8 cellular contexts compared by ENCODE assay signal in the genomic region with DNA sequence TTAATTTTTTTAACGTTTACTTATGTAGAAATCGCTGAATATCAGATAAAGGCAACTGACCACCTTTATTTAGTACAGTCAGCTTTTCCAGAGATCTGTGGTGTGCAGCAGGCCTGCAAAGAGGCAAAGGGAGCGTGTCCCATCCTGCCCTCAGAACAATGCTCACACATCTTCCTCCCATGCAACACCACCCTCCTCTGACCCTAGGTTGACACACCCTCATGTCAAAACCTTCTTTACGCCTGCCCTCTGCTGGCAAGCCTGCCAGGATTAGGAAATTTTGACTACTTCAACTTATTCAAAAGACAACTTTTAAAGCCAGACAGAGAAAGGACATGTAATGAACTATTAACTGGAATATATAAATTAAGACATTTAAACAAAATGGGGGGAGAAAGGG.
DNase-seq lines count a peak whose midpoint lies in the region; ATAC-seq and TF ChIP-seq lines count a peak whose summit lies in the region.

No MANE protein-coding gene starts in this region.

- DNase-seq in CD1c-positive myeloid dendritic cell (ENCODE audit: extremely low spot score) = peak; percentile 73
- peak; percentile 57 for DNase-seq in OCI-M1 (lab: John Stamatoyannopoulos, UW)
- DNase-seq in prostate gland (ENCODE audit: low spot score) = peak; percentile 86
- no peak for DNase-seq in cortex of kidney (lab: John Stamatoyannopoulos, UW)

- H3K27me3 Mint-ChIP-seq in activated T-helper 17 cell treated with anti-CD3 and anti-CD28 coated beads, Interleukin-2, amount 50 U/mL, for 72 hours = no peaks in the 10 kb centered on the region

- H3K27ac Mint-ChIP-seq in activated T-helper 17 cell treated with anti-CD3 and anti-CD28 coated beads, Interleukin-2, amount 50 U/mL, for 72 hours = peak overlapping the region; percentile 20

- peaks cover 27% of the 10 kb centered on the region for H3K36me3 Mint-ChIP-seq in activated T-helper 17 cell treated with anti-CD3 and anti-CD28 coated beads, Interleukin-2, amount 50 U/mL, for 72 hours (ENCODE audit: low read depth)

- H3K4me1 Mint-ChIP-seq in activated T-helper 17 cell treated with anti-CD3 and anti-CD28 coated beads, Interleukin-2, amount 50 U/mL, for 72 hours = peaks cover 49% of the 10 kb centered on the region

- intact Hi-C loops in prostate gland (cut with DNase I) = loop anchor here (5.0 kb wide), 2 partner anchors 352 to 583 kb away; no protein-coding TSS in a partner anchor

- H3K36me3 ChIP-seq in HEK293 (ENCODE audit: control insufficient read depth in 2 of 2, insufficient read depth in 1 of 2, low read length in 2 of 2) (no peaks in the 10 kb centered on the region), gastroesophageal sphincter (no peaks in the 10 kb centered on the region), prostate gland (no peaks in the 10 kb centered on the region)

- ATAC-seq in activated T-helper 17 cell treated with anti-CD3 and anti-CD28 coated beads, Interleukin-2, amount 50 U/mL, for 72 hours (replicated peaks) = peak; percentile 44
- ATAC-seq in gastroesophageal sphincter (peak; percentile 40), HG02938 (IDR thresholded peaks at IDR 0.05; ENCODE audit: unreplicated experiment) (no peak)

- H3K27ac ChIP-seq in HEK293 (ENCODE audit: extremely low read depth, low read depth, low read length) (no peak overlapping the region), gastroesophageal sphincter (peak overlapping the region; percentile 78 to 98 (median 90)), prostate gland (peak overlapping the region; percentile 59 to 96)

- H3K4me3 ChIP-seq in HEK293 (ENCODE audit: low read depth, low read length) (no peak overlapping the region), gastroesophageal sphincter (no peak overlapping the region), prostate gland (no peak overlapping the region)

- H3K9me3 Mint-ChIP-seq in activated T-helper 17 cell treated with anti-CD3 and anti-CD28 coated beads, Interleukin-2, amount 50 U/mL, for 72 hours = no peaks in the 10 kb centered on the region

- POLR2A ChIA-PET in HEK293 (lab: Yijun Ruan, JAX) = no interaction called here

- H3K9me3 ChIP-seq in HEK293 (ENCODE audit: control insufficient read depth, insufficient read depth, low read depth, low read length) (no peaks in the 10 kb centered on the region), gastroesophageal sphincter (no peaks in the 10 kb centered on the region), prostate gland (no peaks in the 10 kb centered on the region)

- peak overlapping the region; percentile 18 for H3K4me3 Mint-ChIP-seq in activated T-helper 17 cell treated with anti-CD3 and anti-CD28 coated beads, Interleukin-2, amount 50 U/mL, for 72 hours

- no peaks in the 10 kb centered on the region for H3K4me1 ChIP-seq in HEK293 (ENCODE audit: control insufficient read depth, insufficient read depth, low read length)
- peaks cover 13 to 91% (median 36%) of the 10 kb centered on the region in 3 donors for H3K4me1 ChIP-seq in gastroesophageal sphincter
- H3K4me1 ChIP-seq in prostate gland (replicated peaks) = peaks cover 9% of the 10 kb centered on the region

- CTCF ChIA-PET in HEK293 (lab: Yijun Ruan, JAX) = interaction anchor here (0.6 to 2.0 kb wide), 6 partner anchors 9 to 518 kb away, joined by 3 to 6 read pairs (median 5); no protein-coding TSS in a partner anchor

- H3K27me3 ChIP-seq in gastroesophageal sphincter (no peaks in the 10 kb centered on the region), prostate gland (replicated peaks; ENCODE audit: insufficient read depth) (no peaks in the 10 kb centered on the region)

- TF ChIP-seq POLR2A in gastroesophageal sphincter (IDR thresholded peaks at IDR 0.05) = no peak
- no peak for TF ChIP-seq POLR2A in prostate gland (IDR thresholded peaks at IDR 0.05)

- peak; percentile 65; the same call in 1 of the 2 replicates for TF ChIP-seq CTCF in HEK293 (tag by site-specific recombination; IDR thresholded peaks at IDR 0.05)
- TF ChIP-seq CTCF in gastroesophageal sphincter (IDR thresholded peaks at IDR 0.05) = peak in 3 of 4 experiments; percentile 50 to 71 (median 57)
- TF ChIP-seq CTCF in prostate gland (IDR thresholded peaks at IDR 0.05) = peak; percentile 18 to 69 (median 58)

- no peak for TF ChIP-seq EP300 in gastroesophageal sphincter (IDR thresholded peaks at IDR 0.05)

- WGBS in gastroesophageal sphincter (ENCODE audit: low coverage in 1 of 2), 2 donors = 0 to 38% methylated on average over 2 to 3 of the region's 4 CpGs
- WGBS in prostate gland = 33% methylated on average over 4 of the region's 4 CpGs

TF ChIP-seq in HEK293, 187 proteins besides CTCF, POLR2A, EP300 and RAD21:
- TF ChIP-seq KLF10 (tag by site-specific recombination; IDR thresholded peaks at IDR 0.05) (peak; percentile 88), ZNF654 (tag by site-specific recombination; IDR thresholded peaks at IDR 0.05; ENCODE audit: low read depth) (peak; percentile 64), ZNF214 (tag by site-specific recombination; IDR thresholded peaks at IDR 0.05; ENCODE audit: borderline replicate concordance) (no peak), ZNF2 (tag by site-specific recombination; IDR thresholded peaks at IDR 0.05) (no peak), ZNF10 (tag by site-specific recombination; IDR thresholded peaks at IDR 0.05) (0 out of 2 replicates have a peak, but pooled peaks have one; percentile 39), ZNF341 (tag by site-specific recombination; IDR thresholded peaks at IDR 0.05; ENCODE audit: low read depth) (peak; percentile 22; the same call in 1 of the 2 replicates), ZBTB48 (tag by site-specific recombination; IDR thresholded peaks at IDR 0.05) (peak; percentile 24; the same call in 1 of the 2 replicates), ZFP3 (tag by site-specific recombination; IDR thresholded peaks at IDR 0.05; ENCODE audit: low read depth) (no peak), ZNF776 (tag by site-specific recombination; IDR thresholded peaks at IDR 0.05; ENCODE audit: borderline replicate concordance) (no peak), KLF1 (tag by site-specific recombination; IDR thresholded peaks at IDR 0.05) (0 out of 2 replicates have a peak, but pooled peaks have one; percentile 39), FEZF1 (tag by site-specific recombination; IDR thresholded peaks at IDR 0.05) (0 out of 2 replicates have a peak, but pooled peaks have one; percentile 24), KLF9 (tag by site-specific recombination; IDR thresholded peaks at IDR 0.05; ENCODE audit: low read depth) (peak; percentile 42; the same call in 1 of the 2 replicates)
- TF ChIP-seq, protein P1, sequence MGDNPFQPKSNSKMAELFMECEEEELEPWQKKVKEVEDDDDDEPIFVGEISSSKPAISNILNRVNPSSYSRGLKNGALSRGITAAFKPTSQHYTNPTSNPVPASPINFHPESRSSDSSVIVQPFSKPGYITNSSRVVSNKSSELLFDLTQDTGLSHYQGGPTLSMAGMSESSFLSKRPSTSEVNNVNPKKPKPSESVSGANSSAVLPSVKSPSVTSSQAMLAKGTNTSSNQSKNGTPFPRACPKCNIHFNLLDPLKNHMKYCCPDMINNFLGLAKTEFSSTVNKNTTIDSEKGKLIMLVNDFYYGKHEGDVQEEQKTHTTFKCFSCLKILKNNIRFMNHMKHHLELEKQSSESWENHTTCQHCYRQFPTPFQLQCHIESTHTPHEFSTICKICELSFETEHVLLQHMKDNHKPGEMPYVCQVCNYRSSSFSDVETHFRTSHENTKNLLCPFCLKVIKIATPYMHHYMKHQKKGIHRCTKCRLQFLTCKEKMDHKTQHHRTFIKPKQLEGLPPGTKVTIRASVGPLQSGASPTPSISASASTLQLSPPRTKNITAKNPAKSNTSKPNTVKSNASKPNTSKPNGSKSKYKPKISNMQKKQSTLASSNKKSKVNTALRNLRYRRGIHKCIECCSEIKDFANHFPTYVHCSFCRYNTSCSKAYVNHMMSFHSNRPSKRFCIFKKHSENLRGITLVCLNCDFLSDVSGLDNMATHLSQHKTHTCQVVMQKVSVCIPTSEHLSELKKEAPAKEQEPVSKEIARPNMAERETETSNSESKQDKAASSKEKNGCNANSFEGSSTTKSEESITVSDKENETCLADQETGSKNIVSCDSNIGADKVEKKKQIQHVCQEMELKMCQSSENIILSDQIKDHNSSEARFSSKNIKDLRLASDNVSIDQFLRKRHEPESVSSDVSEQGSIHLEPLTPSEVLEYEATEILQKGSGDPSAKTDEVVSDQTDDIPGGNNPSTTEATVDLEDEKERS (tag by site-specific recombination; IDR thresholded peaks at IDR 0.05) = no peak
